10 cellular contexts compared by ENCODE assay signal in genomic region chr18:25921677-25922421, GRCh38.
DNase-seq lines count a peak whose midpoint lies in the region; ATAC-seq and TF ChIP-seq lines count a peak whose summit lies in the region.
"Had no signal": no experiment of that assay in that cellular context is flagged by ENCODE, and none has a peak within 500 bp of the region (broad histone marks: within the 10 kb centered on the region; RNA-seq: fewer than 3 reads in every experiment).

No MANE protein-coding gene starts in this region.

- no peak overlapping the region for H3K4me3 Mint-ChIP-seq in CD14-positive monocyte

- intact Hi-C loops in CD14-positive monocyte (cut with micrococcal nuclease) = no loop called here

- no peaks in the 10 kb centered on the region for H3K4me1 Mint-ChIP-seq in CD14-positive monocyte

- no peaks in the 10 kb centered on the region for H3K9me3 Mint-ChIP-seq in CD14-positive monocyte

- no peaks in the 10 kb centered on the region for H3K9me3 ChIP-seq in tibial nerve
- H3K9me3 ChIP-seq: SJSA1 had no signal

- H3K27me3 Mint-ChIP-seq in CD14-positive monocyte (ENCODE audit: low read depth in 3 of 3) = peaks cover 0 to 1% (median under 1%) of the 10 kb centered on the region in 3 donors

- H3K4me3 ChIP-seq in kidney epithelial cell (ENCODE audit: low read depth, low read length) = no peak overlapping the region
- no peak overlapping the region for H3K4me3 ChIP-seq in tibial nerve
- H3K4me3 ChIP-seq: SJSA1, skin epidermis had no signal

- ATAC-seq in GM18870 (IDR thresholded peaks at IDR 0.05; ENCODE audit: unreplicated experiment) (peak; percentile 67), HG03520 (IDR thresholded peaks at IDR 0.05; ENCODE audit: unreplicated experiment) (peak; percentile 71)

- no peak overlapping the region for H3K27ac Mint-ChIP-seq in CD14-positive monocyte

- no peak for DNase-seq in CD14-positive monocyte (ENCODE audit: low spot score)
- peak; percentile 96 for DNase-seq in OCI-M1 (lab: John Stamatoyannopoulos, UW)
- peak; percentile 26 for DNase-seq in activated naive CD4-positive, alpha-beta T cell treated with anti-CD3 and anti-CD28 coated beads, Interleukin-2, amount 50 U/mL, for 16 hours
- DNase-seq in kidney epithelial cell (ENCODE audit: low read depth) = no peak
- no peak for DNase-seq in tibial nerve (ENCODE audit: low spot score in 2 of 2)
- no peak for DNase-seq in NCI-H128 (lab: John Stamatoyannopoulos, UW; ENCODE audit: unreplicated experiment)

- H3K27me3 ChIP-seq in kidney epithelial cell (ENCODE audit: control insufficient read depth, insufficient read depth, low read length) (no peaks in the 10 kb centered on the region), tibial nerve (no peaks in the 10 kb centered on the region)

- no peaks in the 10 kb centered on the region for H3K36me3 Mint-ChIP-seq in CD14-positive monocyte

- WGBS in tibial nerve, 2 donors = 81 to 89% methylated on average over 13 of the region's 13 CpGs

- peaks cover 0 to 5% (median 0%) of the 10 kb centered on the region in 4 donors for H3K4me1 ChIP-seq in tibial nerve
- H3K4me1 ChIP-seq: SJSA1 had no signal

- TF ChIP-seq EP300 in tibial nerve (IDR thresholded peaks at IDR 0.05) = no peak

- peak; percentile 37 for TF ChIP-seq CTCF in CD14-positive monocyte (IDR thresholded peaks at IDR 0.05)
- peak; percentile 47 for TF ChIP-seq CTCF in kidney epithelial cell (IDR thresholded peaks at IDR 0.05; ENCODE audit: insufficient read depth, low read length, poor library complexity, severe bottlenecking)
- peak in 2 of 5 experiments; percentile 11 to 45 for TF ChIP-seq CTCF in tibial nerve (IDR thresholded peaks at IDR 0.05)

- no peak overlapping the region for H3K27ac ChIP-seq in tibial nerve
- H3K27ac ChIP-seq: SJSA1, skin epidermis had no signal

- H3K36me3 ChIP-seq in kidney epithelial cell (ENCODE audit: control insufficient read depth, insufficient read depth, low read length) (no peaks in the 10 kb centered on the region), tibial nerve (no peaks in the 10 kb centered on the region)
- H3K36me3 ChIP-seq: SJSA1 had no signal

- no peak for TF ChIP-seq POLR2A in tibial nerve (IDR thresholded peaks at IDR 0.05)

Comparison
In these comparisons a context has a peak if more than half of its experiments do, and no peak if none do; other contexts are left out.
1. DNase-seq: peak in OCI-M1 (single experiment) and activated naive CD4-positive, alpha-beta T cell treated with anti-CD3 and anti-CD28 coated beads, Interleukin-2, amount 50 U/mL, for 16 hours (single experiment); none in CD14-positive monocyte (single experiment), kidney epithelial cell (single experiment), tibial nerve (0 of 2) and NCI-H128 (single experiment).